Comparison of ENCODE assay signal across 1 cellular context in the genomic region with DNA sequence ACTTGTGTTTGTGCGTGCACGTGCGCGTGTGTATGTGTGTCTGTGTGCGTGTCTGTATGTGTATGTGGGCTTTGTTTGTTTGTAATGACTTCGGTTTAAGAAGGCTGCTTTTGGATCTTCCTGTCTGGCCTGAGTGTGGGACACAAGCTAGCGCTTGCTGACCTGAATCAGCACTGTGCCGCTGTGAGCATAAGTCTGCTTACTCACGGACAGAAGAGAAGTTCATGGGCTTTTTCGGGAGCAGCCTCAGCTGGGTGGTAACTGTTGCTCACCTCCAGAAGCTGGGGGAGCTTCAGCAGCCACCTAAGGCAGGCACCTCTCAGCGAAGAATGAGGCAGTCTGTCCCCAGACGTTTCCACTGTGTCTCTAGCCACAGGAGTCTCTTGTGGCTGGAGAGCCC.
TF ChIP-seq lines count a peak whose summit lies in the region.

No MANE protein-coding gene starts in this region.

TF ChIP-seq in GM23338, 12 proteins besides CTCF, POLR2A, EP300 and RAD21:
- TF ChIP-seq NANOG (IDR thresholded peaks at IDR 0.05; ENCODE audit: borderline replicate concordance) (no peak), JUNB (IDR thresholded peaks at IDR 0.05; ENCODE audit: unreplicated experiment) (no peak), STAT1 (IDR thresholded peaks at IDR 0.05; ENCODE audit: unreplicated experiment) (no peak), CREB1 (CRISPR knock-in tag; IDR thresholded peaks at IDR 0.05; ENCODE audit: low read depth) (no peak), EZH2phosphoT487 (IDR thresholded peaks at IDR 0.05; ENCODE audit: unreplicated experiment) (no peak), ZNF114 (CRISPR knock-in tag; IDR thresholded peaks at IDR 0.05) (no peak), EZH2 (IDR thresholded peaks at IDR 0.05; ENCODE audit: low read depth, unreplicated experiment) (no peak), ZNF331 (CRISPR knock-in tag; IDR thresholded peaks at IDR 0.05; ENCODE audit: low read depth) (no peak), POLR2AphosphoS5 (IDR thresholded peaks at IDR 0.05; ENCODE audit: low read depth) (no peak)
- TF ChIP-seq, protein P1, sequence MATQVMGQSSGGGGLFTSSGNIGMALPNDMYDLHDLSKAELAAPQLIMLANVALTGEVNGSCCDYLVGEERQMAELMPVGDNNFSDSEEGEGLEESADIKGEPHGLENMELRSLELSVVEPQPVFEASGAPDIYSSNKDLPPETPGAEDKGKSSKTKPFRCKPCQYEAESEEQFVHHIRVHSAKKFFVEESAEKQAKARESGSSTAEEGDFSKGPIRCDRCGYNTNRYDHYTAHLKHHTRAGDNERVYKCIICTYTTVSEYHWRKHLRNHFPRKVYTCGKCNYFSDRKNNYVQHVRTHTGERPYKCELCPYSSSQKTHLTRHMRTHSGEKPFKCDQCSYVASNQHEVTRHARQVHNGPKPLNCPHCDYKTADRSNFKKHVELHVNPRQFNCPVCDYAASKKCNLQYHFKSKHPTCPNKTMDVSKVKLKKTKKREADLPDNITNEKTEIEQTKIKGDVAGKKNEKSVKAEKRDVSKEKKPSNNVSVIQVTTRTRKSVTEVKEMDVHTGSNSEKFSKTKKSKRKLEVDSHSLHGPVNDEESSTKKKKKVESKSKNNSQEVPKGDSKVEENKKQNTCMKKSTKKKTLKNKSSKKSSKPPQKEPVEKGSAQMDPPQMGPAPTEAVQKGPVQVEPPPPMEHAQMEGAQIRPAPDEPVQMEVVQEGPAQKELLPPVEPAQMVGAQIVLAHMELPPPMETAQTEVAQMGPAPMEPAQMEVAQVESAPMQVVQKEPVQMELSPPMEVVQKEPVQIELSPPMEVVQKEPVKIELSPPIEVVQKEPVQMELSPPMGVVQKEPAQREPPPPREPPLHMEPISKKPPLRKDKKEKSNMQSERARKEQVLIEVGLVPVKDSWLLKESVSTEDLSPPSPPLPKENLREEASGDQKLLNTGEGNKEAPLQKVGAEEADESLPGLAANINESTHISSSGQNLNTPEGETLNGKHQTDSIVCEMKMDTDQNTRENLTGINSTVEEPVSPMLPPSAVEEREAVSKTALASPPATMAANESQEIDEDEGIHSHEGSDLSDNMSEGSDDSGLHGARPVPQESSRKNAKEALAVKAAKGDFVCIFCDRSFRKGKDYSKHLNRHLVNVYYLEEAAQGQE (IDR thresholded peaks at IDR 0.05; ENCODE audit: unreplicated experiment), result no peak
- TF ChIP-seq, protein P2, sequence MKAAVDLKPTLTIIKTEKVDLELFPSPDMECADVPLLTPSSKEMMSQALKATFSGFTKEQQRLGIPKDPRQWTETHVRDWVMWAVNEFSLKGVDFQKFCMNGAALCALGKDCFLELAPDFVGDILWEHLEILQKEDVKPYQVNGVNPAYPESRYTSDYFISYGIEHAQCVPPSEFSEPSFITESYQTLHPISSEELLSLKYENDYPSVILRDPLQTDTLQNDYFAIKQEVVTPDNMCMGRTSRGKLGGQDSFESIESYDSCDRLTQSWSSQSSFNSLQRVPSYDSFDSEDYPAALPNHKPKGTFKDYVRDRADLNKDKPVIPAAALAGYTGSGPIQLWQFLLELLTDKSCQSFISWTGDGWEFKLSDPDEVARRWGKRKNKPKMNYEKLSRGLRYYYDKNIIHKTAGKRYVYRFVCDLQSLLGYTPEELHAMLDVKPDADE (IDR thresholded peaks at IDR 0.05), result no peak
